In genomic region chr12:54416908-54417603, GRCh38 we compare ENCODE assay signal across 8 cellular contexts. TPM values are rescaled to one million over a fixed set of nuclear protein-coding genes. Genes with fewer than 3 reads are reported as not detected.
DNase-seq lines count a peak whose midpoint lies in the region; ATAC-seq, FAIRE-seq and TF ChIP-seq lines count a peak whose summit lies in the region.

No MANE protein-coding gene starts in this region.

- H3K36me3 ChIP-seq in heart right ventricle (peaks cover 0 to 13% (median 0%) of the 10 kb centered on the region in 9 donors), GM12878 (ENCODE audit: control insufficient read depth in 2 of 2, insufficient read depth in 2 of 2, low read length in 1 of 2) (no peaks in the 10 kb centered on the region), vagina (no peaks in the 10 kb centered on the region)

- H3K9ac ChIP-seq in GM12878 (ENCODE audit: control insufficient read depth, insufficient read depth, low read length), result no peak overlapping the region

- FAIRE-seq in GM12878 (lab: Jason Lieb, UNC), result no peak

- SMC1A ChIA-PET in GM12878 (lab: Charles Lee; ENCODE audit: uncharacterized antibody, unreplicated experiment), result interaction anchor here (0.6 to 7.5 kb wide), 6 partner anchors 11 to 43 kb away, joined by 3 to 69 read pairs (median 18); no protein-coding TSS in a partner anchor

- WGBS in heart right ventricle, 2 donors, result 35 to 54% methylated on average over 2 of the region's 2 CpGs
- WGBS in GM12878 (ENCODE audit: insufficient coverage, insufficient replicate concordance, low lambda C conversion rate, missing lambda C conversion rate), result 57% methylated on average over 2 of the region's 2 CpGs

- H3K4me3 ChIP-seq in heart right ventricle, result peak overlapping the region in 9 of 10 donors; percentile 62 to 97 (median 94)
- H3K4me3 ChIP-seq in GM12878, result no peak overlapping the region
- peak overlapping the region; percentile 82 for H3K4me3 ChIP-seq in mononuclear cell (ENCODE audit: low read length)
- peak overlapping the region; percentile 83 to 90 for H3K4me3 ChIP-seq in vagina

- in situ Hi-C loops in GM12878 (cut with MboI), result no loop called here

- no peak for TF ChIP-seq RAD21 in GM12878 (IDR thresholded peaks at IDR 0.05; ENCODE audit: insufficient read depth, low read depth, low read length)

- no peak overlapping the region for H2AFZ ChIP-seq in GM12878 (ENCODE audit: control insufficient read depth, low read depth, low read length)

- no peak overlapping the region for H3K4me2 ChIP-seq in GM12878 (ENCODE audit: control insufficient read depth, insufficient read depth)

- H3K27ac ChIP-seq in heart right ventricle (peak overlapping the region in 9 of 10 donors; percentile 80 to 98 (median 96)), GM12878 (ENCODE audit: control insufficient read depth, insufficient read depth) (no peak overlapping the region), vagina (peak overlapping the region; percentile 96), caudate nucleus (ENCODE audit: low read depth, low read length) (no peak overlapping the region)

- RAD21 ChIA-PET in GM12878 (lab: Charles Lee; ENCODE audit: unreplicated experiment), result interaction anchor here (1.0 to 2.1 kb wide), 4 partner anchors 12 to 21 kb away, joined by 4 to 9 read pairs (median 6); no protein-coding TSS in a partner anchor

- BruUV-seq in GM12878 (replicated peaks; lab: Mats Ljungman, UMichigan), result no TSS peak

- no peaks in the 10 kb centered on the region for H4K20me1 ChIP-seq in GM12878 (ENCODE audit: control insufficient read depth, insufficient read depth)

- CTCF ChIA-PET in GM12878 (lab: Yijun Ruan, JAX), result interaction anchor here (1.1 to 13.8 kb wide), 5 partner anchors 12 to 38 kb away, joined by 3 to 251 read pairs (median 8); no protein-coding TSS in a partner anchor

- no peak for TF ChIP-seq POLR2A in GM12878 (IDR thresholded peaks at IDR 0.05; ENCODE audit: low read depth, low read length)
- no peak for TF ChIP-seq POLR2A in vagina (IDR thresholded peaks at IDR 0.05)

- DNase-seq in heart right ventricle (no peak), cardiac septum (ENCODE audit: low spot score) (no peak), GM12878 (ENCODE audit: low read depth, low spot score) (no peak), vagina (ENCODE audit: extremely low spot score in 2 of 2) (no peak), NCI-H128 (lab: John Stamatoyannopoulos, UW; ENCODE audit: unreplicated experiment) (no peak), caudate nucleus (lab: John Stamatoyannopoulos, UW) (no peak)

- TF ChIP-seq CTCF in heart right ventricle (IDR thresholded peaks at IDR 0.05) (no peak), GM12878 (IDR thresholded peaks at IDR 0.05 in 2 of 3, conservative IDR thresholded peaks at IDR 0.05 in 1 of 3; ENCODE audit: control insufficient read depth in 2 of 3, extremely low read depth in 1 of 3, insufficient read depth in 1 of 3, low read depth in 3 of 3, low read length in 3 of 3) (no peak), vagina (IDR thresholded peaks at IDR 0.05) (no peak)

- H3K9me3 ChIP-seq in heart right ventricle (no peaks in the 10 kb centered on the region), GM12878 (replicated peaks; ENCODE audit: control insufficient read depth, insufficient read depth, low read length) (no peaks in the 10 kb centered on the region), mononuclear cell (ENCODE audit: low read depth, low read length) (no peaks in the 10 kb centered on the region), vagina (no peaks in the 10 kb centered on the region)

- intact Hi-C loops in heart right ventricle (cut with DNase I), result no loop called here
- intact Hi-C loops in cardiac septum (cut with DNase I), result no loop called here
- intact Hi-C loops in GM12878 (cut with micrococcal nuclease; ENCODE audit: unreplicated experiment), result no loop called here
- intact Hi-C loops in vagina (cut with DNase I), result no loop called here

- H3K4me1 ChIP-seq in heart right ventricle (peaks cover 36 to 86% (median 81%) of the 10 kb centered on the region in 9 donors), GM12878 (ENCODE audit: control insufficient read depth, insufficient read depth, low read length) (peaks cover 16% of the 10 kb centered on the region), mononuclear cell (ENCODE audit: insufficient read depth, low read length) (peaks cover 77% of the 10 kb centered on the region), vagina (peaks cover 77% of the 10 kb centered on the region)

- POLR2A ChIA-PET in GM12878 (lab: Charles Lee), result interaction anchor here (1.8 to 8.4 kb wide), 3 partner anchors 13 to 81 kb away, joined by 5 to 41 read pairs (median 9); partner anchors contain the start of gene NCKAP1L

- no peak for ATAC-seq in heart right ventricle
- ATAC-seq in GM12878, result no peak
- ATAC-seq in HG02759 (IDR thresholded peaks at IDR 0.05; ENCODE audit: unreplicated experiment), result no peak

- H3K27me3 ChIP-seq in heart right ventricle (no peaks in the 10 kb centered on the region), GM12878 (replicated peaks in 1 of 2; ENCODE audit: control insufficient read depth in 2 of 2, insufficient read depth in 2 of 2, low read length in 1 of 2) (peaks cover 2 to 16% of the 10 kb centered on the region in 2 experiments), mononuclear cell (ENCODE audit: insufficient read depth, low read length) (no peaks in the 10 kb centered on the region), vagina (no peaks in the 10 kb centered on the region)

- H3K79me2 ChIP-seq in GM12878 (ENCODE audit: control insufficient read depth, insufficient read depth, low read length), result no peaks in the 10 kb centered on the region

- TF ChIP-seq EP300 in GM12878 (IDR thresholded peaks at IDR 0.05; ENCODE audit: borderline replicate concordance in 1 of 2, control insufficient read depth in 1 of 2, low read depth in 2 of 2, low read length in 2 of 2), result no peak

RNA-seq across cellular contexts. Expression of gene ITGA5, which starts 2.0 kb away (rescaled TPM):
- 10 to 100 TPM; 35.7 to 86.1 (median 48.8) TPM for total RNA-seq in heart right ventricle
- 100 to 1,000 TPM in 1 of 2 donors, 10 to 100 TPM in 1; 31.9 to 154 TPM for polyA plus RNA-seq in heart right ventricle
- 48.2 TPM for total RNA-seq in cardiac septum
- total RNA-seq in GM12878 (2013; cell fraction: nucleolus; rRNA removed), result 7.6 and 13.2 TPM in 2 replicates
- total RNA-seq in GM12878 (2014; rRNA removed), result 0.73 and 0.98 TPM in 2 replicates
- 0.41 and 0.58 TPM in 2 replicates for total RNA-seq in GM12878 (2014; rRNA removed; fragmentation: Illumina TruSeq; extraction: Trizol)
- total RNA-seq in GM12878 (2021), result 1.2 and 1.5 TPM in 2 replicates
- polyA plus RNA-seq in GM12878 (2011; ENCODE audit: low read depth), result 1.2 TPM
- 13.9 and 22.5 TPM in 2 replicates for polyA plus RNA-seq in GM12878 (2011; rRNA removed)
- 18.0 and 19.9 TPM in 2 replicates for polyA plus RNA-seq in GM12878 (2011; cell fraction: cytosol; rRNA removed)
- polyA plus RNA-seq in GM12878 (2011; cell fraction: nucleus; rRNA removed), result 79.1 and 138 TPM in 2 replicates
- polyA plus RNA-seq in GM12878 (2012), result 1.0 and 2.1 TPM in 2 replicates
- polyA plus RNA-seq in GM12878 (2014; fragmentation: Illumina TruSeq; extraction: Trizol), result 0.90 and 1.3 TPM in 2 replicates
- under 1 TPM; 0.15 to 0.31 TPM for polyA plus RNA-seq in GM12878 (2014; fragmentation: Nextera tagmentation; extraction: Ambion mirVana)
- 0.49 and 0.64 TPM in 2 replicates for polyA plus RNA-seq in GM12878 (2014; rRNA removed)
- under 1 TPM; 0.23 to 0.35 TPM for polyA plus RNA-seq in GM12878 (2016; fragmentation: Nextera tagmentation; extraction: Ambion mirVana)
- polyA minus RNA-seq in GM12878 (2011; rRNA and poly(A)+ RNA removed), result 35.0 and 45.0 TPM in 2 replicates
- 12.2 TPM in 2 replicates for polyA minus RNA-seq in GM12878 (2011; cell fraction: cytosol; rRNA and poly(A)+ RNA removed)
- polyA minus RNA-seq in GM12878 (2011; cell fraction: nucleus; rRNA and poly(A)+ RNA removed), result 51.4 and 65.2 TPM in 2 replicates
- 168 TPM for total RNA-seq in mononuclear cell
- total RNA-seq in vagina, result 95.0 TPM

RNA-seq across cellular contexts. Expression of gene ZNF385A, which starts 32.5 kb away (rescaled TPM):
- total RNA-seq in heart right ventricle (10 to 100 TPM in 2 of 10 donors, 1 to 10 TPM in 8; 3.8 to 19.1 (median 4.8) TPM), cardiac septum (4.8 TPM), GM12878 (2014; rRNA removed) (1.8 and 1.9 TPM in 2 replicates), GM12878 (2014; rRNA removed; fragmentation: Illumina TruSeq; extraction: Trizol) (1.2 and 1.3 TPM in 2 replicates), GM12878 (2021) (23.3 and 23.5 TPM in 2 replicates), mononuclear cell (30.4 TPM), vagina (38.8 TPM)
- polyA plus RNA-seq in heart right ventricle (10 to 100 TPM in 1 of 2 donors, 1 to 10 TPM in 1; 8.1 to 10.5 TPM), GM12878 (2011; rRNA removed) (0.24 and 2.0 TPM in 2 replicates), GM12878 (2014; fragmentation: Illumina TruSeq; extraction: Trizol) (4.6 and 10.4 TPM in 2 replicates), GM12878 (2014; fragmentation: Nextera tagmentation; extraction: Ambion mirVana) (under 1 TPM; 0.26 to 0.62 TPM), GM12878 (2014; rRNA removed) (7.7 and 10.8 TPM in 2 replicates), GM12878 (2016; fragmentation: Nextera tagmentation; extraction: Ambion mirVana) (10 to 100 TPM; 24.6 to 26.1 TPM)
- 0.67 TPM in 1 of 2 replicates, not detected in the other for total RNA-seq in GM12878 (2013; cell fraction: nucleolus; rRNA removed)
- polyA plus RNA-seq in GM12878 (2011; ENCODE audit: low read depth), result 2.4 TPM
- polyA plus RNA-seq in GM12878 (2011; cell fraction: cytosol; rRNA removed), result 3.3 and 4.0 TPM in 2 replicates
- polyA plus RNA-seq in GM12878 (2011; cell fraction: nucleus; rRNA removed), result 3.3 and 4.9 TPM in 2 replicates
- 7.4 and 9.2 TPM in 2 replicates for polyA plus RNA-seq in GM12878 (2012)
- 1.5 and 1.9 TPM in 2 replicates for polyA minus RNA-seq in GM12878 (2011; rRNA and poly(A)+ RNA removed)
- 3.4 and 4.4 TPM in 2 replicates for polyA minus RNA-seq in GM12878 (2011; cell fraction: cytosol; rRNA and poly(A)+ RNA removed)
- polyA minus RNA-seq in GM12878 (2011; cell fraction: nucleus; rRNA and poly(A)+ RNA removed), result 0.85 and 1.1 TPM in 2 replicates

RNA-seq across cellular contexts. Expression of gene GPR84, which starts 52.8 kb away (rescaled TPM):
- total RNA-seq in heart right ventricle, result 1 to 10 TPM in 1 of 10 donors, under 1 TPM in 3, not detected in 6; 0.15 to 2.9 (median 0.25) TPM
- under 1 TPM in 1 of 2 donors, not detected in 1; 0.45 TPM for polyA plus RNA-seq in heart right ventricle
- total RNA-seq in cardiac septum, result 0.22 TPM
- 0.48 and 1.2 TPM in 2 replicates for total RNA-seq in GM12878 (2013; cell fraction: nucleolus; rRNA removed)
- 2.4 and 3.4 TPM in 2 replicates for total RNA-seq in GM12878 (2014; rRNA removed)
- 1.9 and 2.0 TPM in 2 replicates for total RNA-seq in GM12878 (2014; rRNA removed; fragmentation: Illumina TruSeq; extraction: Trizol)
- total RNA-seq in GM12878 (2021), result 3.7 and 4.0 TPM in 2 replicates
- polyA plus RNA-seq in GM12878 (2011; ENCODE audit: low read depth), result 0.30 TPM
- 0.12 and 0.37 TPM in 2 replicates for polyA plus RNA-seq in GM12878 (2011; rRNA removed)
- polyA plus RNA-seq in GM12878 (2011; cell fraction: cytosol; rRNA removed), result 0.48 and 0.65 TPM in 2 replicates
- 2.1 and 2.3 TPM in 2 replicates for polyA plus RNA-seq in GM12878 (2011; cell fraction: nucleus; rRNA removed)
- 0.56 and 0.58 TPM in 2 replicates for polyA plus RNA-seq in GM12878 (2012)
- 1.6 and 4.1 TPM in 2 replicates for polyA plus RNA-seq in GM12878 (2014; fragmentation: Illumina TruSeq; extraction: Trizol)
- 1 to 10 TPM; 2.1 to 4.7 TPM for polyA plus RNA-seq in GM12878 (2014; fragmentation: Nextera tagmentation; extraction: Ambion mirVana)
- polyA plus RNA-seq in GM12878 (2014; rRNA removed), result 2.4 and 3.2 TPM in 2 replicates
- 1 to 10 TPM; 2.7 to 4.0 TPM for polyA plus RNA-seq in GM12878 (2016; fragmentation: Nextera tagmentation; extraction: Ambion mirVana)
- 1.2 and 1.4 TPM in 2 replicates for polyA minus RNA-seq in GM12878 (2011; rRNA and poly(A)+ RNA removed)
- polyA minus RNA-seq in GM12878 (2011; cell fraction: cytosol; rRNA and poly(A)+ RNA removed), result not detected in 2 replicates
- polyA minus RNA-seq in GM12878 (2011; cell fraction: nucleus; rRNA and poly(A)+ RNA removed), result 1.5 and 1.6 TPM in 2 replicates
- total RNA-seq in mononuclear cell, result 49.4 TPM
- not detected for total RNA-seq in vagina

RNA-seq across cellular contexts. Expression of gene GTSF1, which starts 56.3 kb away (rescaled TPM):
- under 1 TPM in 2 of 10 donors, not detected in 8; 0.38 to 0.65 TPM for total RNA-seq in heart right ventricle
- under 1 TPM in 1 of 2 donors, not detected in 1; 0.07 TPM for polyA plus RNA-seq in heart right ventricle
- total RNA-seq in cardiac septum, result not detected
- total RNA-seq in GM12878 (2013; cell fraction: nucleolus; rRNA removed), result not detected in 2 replicates
- total RNA-seq in GM12878 (2014; rRNA removed), result 82.4 and 95.4 TPM in 2 replicates
- 100 and 102 TPM in 2 replicates for total RNA-seq in GM12878 (2014; rRNA removed; fragmentation: Illumina TruSeq; extraction: Trizol)
- 65.9 and 67.9 TPM in 2 replicates for total RNA-seq in GM12878 (2021)
- polyA plus RNA-seq in GM12878 (2011; ENCODE audit: low read depth), result 102 TPM
- 1.5 and 1.6 TPM in 2 replicates for polyA plus RNA-seq in GM12878 (2011; rRNA removed)
- polyA plus RNA-seq in GM12878 (2011; cell fraction: cytosol; rRNA removed), result 0.90 and 2.6 TPM in 2 replicates
- polyA plus RNA-seq in GM12878 (2011; cell fraction: nucleus; rRNA removed), result 0.50 and 0.72 TPM in 2 replicates
- 59.4 and 62.6 TPM in 2 replicates for polyA plus RNA-seq in GM12878 (2012)
- 146 and 192 TPM in 2 replicates for polyA plus RNA-seq in GM12878 (2014; fragmentation: Illumina TruSeq; extraction: Trizol)
- 100 to 1,000 TPM; 257 to 374 TPM for polyA plus RNA-seq in GM12878 (2014; fragmentation: Nextera tagmentation; extraction: Ambion mirVana)
- polyA plus RNA-seq in GM12878 (2014; rRNA removed), result 114 and 139 TPM in 2 replicates
- 100 to 1,000 TPM; 178 to 186 TPM for polyA plus RNA-seq in GM12878 (2016; fragmentation: Nextera tagmentation; extraction: Ambion mirVana)
- polyA minus RNA-seq in GM12878 (2011; rRNA and poly(A)+ RNA removed), result 0.36 and 0.51 TPM in 2 replicates
- polyA minus RNA-seq in GM12878 (2011; cell fraction: cytosol; rRNA and poly(A)+ RNA removed), result not detected in 2 replicates
- 1.5 TPM in 1 of 2 replicates, not detected in the other for polyA minus RNA-seq in GM12878 (2011; cell fraction: nucleus; rRNA and poly(A)+ RNA removed)
- 1.8 TPM for total RNA-seq in mononuclear cell
- total RNA-seq in vagina, result 2.7 TPM

Comparison
In these comparisons a context has a peak if more than half of its experiments do, and no peak if none do; other contexts are left out.
1. H3K27ac ChIP-seq: peak in heart right ventricle (9 of 10) and vagina (single experiment); none in GM12878 (single experiment) and caudate nucleus (single experiment).
2. RNA of gene GPR84, which starts 52.8 kb away (total RNA-seq): 49.4 TPM in mononuclear cell (single experiment); 0.48 to 4.0 TPM in GM12878, not detected in vagina (single experiment), 0.22 TPM in cardiac septum (single experiment) and 0.15 to 2.9 TPM in heart right ventricle; every median in the first group is over 10 times any median in the second.